In the genomic region with DNA sequence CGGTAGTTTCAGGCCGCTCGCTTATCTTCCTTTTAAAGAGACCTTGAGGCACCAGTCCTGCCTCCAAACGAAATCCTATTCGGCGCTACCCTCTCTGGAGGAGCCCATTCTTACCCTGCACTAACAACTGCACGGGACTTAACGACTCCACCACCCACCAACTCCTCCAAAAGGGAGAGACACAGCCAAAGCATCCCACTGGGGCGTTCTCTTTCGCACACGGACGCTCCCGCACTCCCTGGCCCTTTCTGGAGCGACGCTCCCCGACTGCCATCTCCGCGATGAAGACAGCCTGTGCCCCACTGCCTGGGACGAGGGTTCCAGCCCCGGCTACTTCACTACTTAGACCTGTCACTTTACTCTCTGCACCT, we compare ENCODE assay signal across 8 cellular contexts. TPM values are rescaled to one million over a fixed set of nuclear protein-coding genes. Genes with fewer than 3 reads are reported as not detected.
DNase-seq lines count a peak whose midpoint lies in the region; ATAC-seq and TF ChIP-seq lines count a peak whose summit lies in the region.

No MANE protein-coding gene starts in this region.

- DNase-seq in BE2C (no peak), psoas muscle (peak; percentile 12 to 51), NCI-H1694 treated with DMSO at 0.1 percent for 48 hours (lab: John Stamatoyannopoulos, UW) (no peak), DMS153 treated with DMSO at 0.1 percent for 48 hours (lab: John Stamatoyannopoulos, UW; ENCODE audit: unreplicated experiment) (no peak)

- TF ChIP-seq CTCF in BE2C (IDR thresholded peaks at IDR 0.05; ENCODE audit: low read depth, low read length) = no peak
- TF ChIP-seq CTCF in WI38 (IDR thresholded peaks at IDR 0.05; ENCODE audit: low read depth, low read length) = no peak
- TF ChIP-seq CTCF in gastroesophageal sphincter (IDR thresholded peaks at IDR 0.05) = no peak
- no peak for TF ChIP-seq CTCF in psoas muscle (IDR thresholded peaks at IDR 0.05)

- intact Hi-C loops in psoas muscle (cut with DNase I) = loop anchor here in 1 of 2 donors (10.0 kb wide), 1 partner anchor 392 kb away; the partner anchor contains the start of gene SPATA7

- H3K4me3 ChIP-seq in BE2C (ENCODE audit: low read depth, low read length) (peak overlapping the region; percentile 56), WI38 (ENCODE audit: low read depth, low read length) (peak overlapping the region; percentile 64), gastroesophageal sphincter (peak overlapping the region; percentile 66 to 69), psoas muscle (peak overlapping the region; percentile 84)

- ATAC-seq in GM21717 (IDR thresholded peaks at IDR 0.05; ENCODE audit: unreplicated experiment) (peak; percentile 19), gastroesophageal sphincter (no peak), psoas muscle (peak in 2 of 4 donors; percentile 45 to 53), GM19351 (IDR thresholded peaks at IDR 0.05; ENCODE audit: unreplicated experiment) (no peak)

- TF ChIP-seq EP300 in gastroesophageal sphincter (IDR thresholded peaks at IDR 0.05) = no peak

- WGBS in gastroesophageal sphincter (ENCODE audit: low coverage in 1 of 2), 2 donors = 0 to 20% methylated on average over 1 to 7 of the region's 20 CpGs
- 7 to 11% (median 10%) methylated on average over 20 of the region's 20 CpGs for WGBS in psoas muscle, 3 donors

- no peak for TF ChIP-seq POLR2A in gastroesophageal sphincter (IDR thresholded peaks at IDR 0.05)

- H3K27ac ChIP-seq in gastroesophageal sphincter (peak overlapping the region; percentile 80 to 96 (median 91)), psoas muscle (peak overlapping the region; percentile 89)

- no peaks in the 10 kb centered on the region for H3K4me1 ChIP-seq in BE2C
- H3K4me1 ChIP-seq in gastroesophageal sphincter = peaks cover 2 to 26% (median 2%) of the 10 kb centered on the region in 3 donors
- H3K4me1 ChIP-seq in psoas muscle = no peaks in the 10 kb centered on the region

- H3K9me3 ChIP-seq in BE2C (no peaks in the 10 kb centered on the region), gastroesophageal sphincter (no peaks in the 10 kb centered on the region), psoas muscle (no peaks in the 10 kb centered on the region)

- H3K36me3 ChIP-seq in BE2C = no peaks in the 10 kb centered on the region
- no peaks in the 10 kb centered on the region for H3K36me3 ChIP-seq in gastroesophageal sphincter
- H3K36me3 ChIP-seq in psoas muscle (ENCODE audit: insufficient read depth in 1 of 2, low read depth in 1 of 2) = peaks cover 0 to 2% of the 10 kb centered on the region in 2 donors

- no peaks in the 10 kb centered on the region for H3K27me3 ChIP-seq in BE2C
- H3K27me3 ChIP-seq in gastroesophageal sphincter = no peaks in the 10 kb centered on the region
- no peaks in the 10 kb centered on the region for H3K27me3 ChIP-seq in psoas muscle (ENCODE audit: insufficient read depth in 3 of 3, low read length in 2 of 3)

RNA-seq across cellular contexts. Expression of gene GALC, which starts 0.6 kb away (rescaled TPM):
- polyA plus RNA-seq in BE2C (2012; ENCODE audit: insufficient read depth, insufficient read length, low read depth) = 14.7 TPM
- total RNA-seq in gastroesophageal sphincter (10 to 100 TPM; 13.7 to 19.9 (median 16.6) TPM), psoas muscle (10 to 100 TPM in 1 of 4 donors, 1 to 10 TPM in 3; 8.5 to 10.2 (median 9.0) TPM)
- polyA plus RNA-seq in psoas muscle = 1 to 10 TPM; 4.0 to 8.8 (median 4.0) TPM

RNA-seq across cellular contexts. Expression of gene GPR65, which starts 12.6 kb away (rescaled TPM):
- polyA plus RNA-seq in BE2C (2012; ENCODE audit: insufficient read depth, insufficient read length, low read depth) = not detected
- total RNA-seq in gastroesophageal sphincter = 1 to 10 TPM in 1 of 4 donors, under 1 TPM in 3; 0.47 to 1.5 (median 0.52) TPM
- under 1 TPM; 0.24 to 0.34 (median 0.29) TPM for total RNA-seq in psoas muscle
- under 1 TPM; 0.06 to 0.18 (median 0.10) TPM for polyA plus RNA-seq in psoas muscle

Comparison
In these comparisons a context has a peak if more than half of its experiments do, and no peak if none do; other contexts are left out.
1. DNase-seq: peak in psoas muscle (2 of 2); none in BE2C (single experiment), NCI-H1694 treated with DMSO at 0.1 percent for 48 hours (single experiment) and DMS153 treated with DMSO at 0.1 percent for 48 hours (single experiment).
2. Peak in every context shown above with its lines, with median percentiles within 50 percentile points of each other: H3K4me3 ChIP-seq.